In the genomic region with DNA sequence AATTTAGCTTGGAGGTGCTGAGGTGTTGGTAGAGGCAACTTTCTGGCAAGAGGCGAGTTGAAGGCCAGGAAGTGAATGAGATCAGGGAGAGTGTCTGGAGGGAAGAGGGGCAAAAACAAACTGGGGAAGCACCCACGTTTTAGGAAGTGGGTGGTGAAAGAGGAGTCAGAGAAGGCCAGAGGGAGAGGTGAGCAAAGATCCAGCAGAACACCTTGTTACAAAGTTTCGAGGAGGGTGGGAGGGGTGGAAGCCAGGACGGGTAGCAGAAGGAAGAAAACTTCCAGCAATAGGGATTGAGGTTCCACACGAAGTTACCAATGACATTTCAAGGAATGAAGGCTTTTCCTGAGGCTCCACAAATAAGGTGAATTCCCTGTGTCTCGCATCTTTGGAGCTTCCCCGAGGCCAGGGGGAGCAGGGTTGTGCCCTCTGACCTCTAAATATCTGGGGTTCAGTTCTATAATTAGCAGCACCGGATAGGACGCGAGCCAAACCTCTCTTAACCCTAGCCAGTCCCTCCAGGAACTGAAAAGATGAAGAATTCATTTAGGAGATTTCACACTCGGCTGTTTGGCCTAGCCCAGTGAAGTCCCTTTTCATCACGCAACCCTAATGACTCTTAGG, we compare ENCODE assay signal across 8 cellular contexts. TPM values are rescaled to one million over a fixed set of nuclear protein-coding genes. Genes with fewer than 3 reads are reported as not detected.
DNase-seq lines count a peak whose midpoint lies in the region; ATAC-seq and TF ChIP-seq lines count a peak whose summit lies in the region.

No MANE protein-coding gene starts in this region.

- H3K27ac ChIP-seq in suprapubic skin, result peak overlapping the region; percentile 52

- peak overlapping the region; percentile 92 for H3K27ac Mint-ChIP-seq in activated CD8-positive, alpha-beta memory T cell treated with anti-CD3 and anti-CD28 coated beads, Interleukin-2, amount 10 ng/mL, durations not matched to agents 7 days and 5 days
- H3K27ac Mint-ChIP-seq in WTC11, result peak overlapping the region; percentile 49; the same call in 1 of the 2 replicates

- no peak for TF ChIP-seq POLR2A in suprapubic skin (IDR thresholded peaks at IDR 0.05)

- H3K9ac ChIP-seq in iPS-15b (ENCODE audit: low read depth, low read length), result no peak overlapping the region

- 11% methylated on average over 12 of the region's 12 CpGs for WGBS in suprapubic skin

- H3K9me3 ChIP-seq in iPS-15b (ENCODE audit: control insufficient read depth, insufficient read depth, low read length), result no peaks in the 10 kb centered on the region
- H3K9me3 ChIP-seq in suprapubic skin, result no peaks in the 10 kb centered on the region

- POLR2A ChIA-PET in WTC11 (lab: Charles Lee), result interaction anchor here (1.2 to 2.8 kb wide), 3 partner anchors 10 to 323 kb away, joined by 3 to 20 read pairs (median 12); partner anchors contain the start of gene ATP5IF1

- H3K27me3 ChIP-seq in iPS-15b (ENCODE audit: control insufficient read depth, insufficient read depth, low read length) (no peaks in the 10 kb centered on the region), suprapubic skin (no peaks in the 10 kb centered on the region)

- H3K4me1 ChIP-seq in iPS-15b (ENCODE audit: control insufficient read depth, insufficient read depth, low read length) (peaks cover 16% of the 10 kb centered on the region), suprapubic skin (peaks cover 22% of the 10 kb centered on the region)

- peaks cover 3% of the 10 kb centered on the region for H3K36me3 Mint-ChIP-seq in activated CD8-positive, alpha-beta memory T cell treated with anti-CD3 and anti-CD28 coated beads, Interleukin-2, amount 10 ng/mL, durations not matched to agents 7 days and 5 days
- H3K36me3 Mint-ChIP-seq in WTC11, result peaks cover 3% of the 10 kb centered on the region; the same call in 1 of the 2 replicates

- peaks cover 53% of the 10 kb centered on the region for H3K4me1 Mint-ChIP-seq in activated CD8-positive, alpha-beta memory T cell treated with anti-CD3 and anti-CD28 coated beads, Interleukin-2, amount 10 ng/mL, durations not matched to agents 7 days and 5 days
- peaks cover 32% of the 10 kb centered on the region for H3K4me1 Mint-ChIP-seq in WTC11

- H3K9me3 Mint-ChIP-seq in activated CD8-positive, alpha-beta memory T cell treated with anti-CD3 and anti-CD28 coated beads, Interleukin-2, amount 10 ng/mL, durations not matched to agents 7 days and 5 days (ENCODE audit: low read depth), result no peaks in the 10 kb centered on the region
- H3K9me3 Mint-ChIP-seq in WTC11, result no peaks in the 10 kb centered on the region

- DNase-seq in activated CD8-positive, alpha-beta memory T cell treated with anti-CD3 and anti-CD28 coated beads, Interleukin-2, amount 10 ng/mL, durations not matched to agents 7 days and 5 days, result no peak
- no peak for DNase-seq in activated CD8-positive, alpha-beta memory T cell treated with anti-CD3 and anti-CD28 coated beads, Interleukin-2, amount 50 U/mL, for 4 hours
- DNase-seq in WTC11 (ENCODE audit: low spot score) (no peak), suprapubic skin (ENCODE audit: low spot score in 2 of 2) (no peak), NCI-H774 (lab: John Stamatoyannopoulos, UW) (no peak), activated gamma-delta T cell (lab: John Stamatoyannopoulos, UW) (no peak)

- no peaks in the 10 kb centered on the region for H3K27me3 Mint-ChIP-seq in activated CD8-positive, alpha-beta memory T cell treated with anti-CD3 and anti-CD28 coated beads, Interleukin-2, amount 10 ng/mL, durations not matched to agents 7 days and 5 days
- no peaks in the 10 kb centered on the region; the same call in 1 of the 2 replicates for H3K27me3 Mint-ChIP-seq in WTC11 (ENCODE audit: low read depth)

- H3K36me3 ChIP-seq in iPS-15b (ENCODE audit: control insufficient read depth, insufficient read depth, low read length) (no peaks in the 10 kb centered on the region), suprapubic skin (no peaks in the 10 kb centered on the region)

- CTCF ChIA-PET in activated CD8-positive, alpha-beta memory T cell treated with anti-CD3 and anti-CD28 coated beads, Interleukin-2, amount 10 ng/mL, durations not matched to agents 7 days and 5 days (lab: Charles Lee), result interaction anchor here (1.4 to 6.2 kb wide), 3 partner anchors 11 to 101 kb away, joined by 3 to 74 read pairs (median 5); no protein-coding TSS in a partner anchor
- CTCF ChIA-PET in WTC11 (lab: Charles Lee), result interaction anchor here (1.7 to 8.0 kb wide), 2 partner anchors 9 to 101 kb away, joined by 6 to 79 read pairs; no protein-coding TSS in a partner anchor

- no peak for ATAC-seq in activated CD8-positive, alpha-beta memory T cell treated with anti-CD3 and anti-CD28 coated beads, Interleukin-2, amount 10 ng/mL, durations not matched to agents 7 days and 5 days
- ATAC-seq in WTC11 (no peak), HG02623 (IDR thresholded peaks at IDR 0.05; ENCODE audit: unreplicated experiment) (no peak)

- no peak for TF ChIP-seq CTCF in WTC11 (IDR thresholded peaks at IDR 0.05)
- no peak for TF ChIP-seq CTCF in suprapubic skin (IDR thresholded peaks at IDR 0.05)

- no peak for TF ChIP-seq EP300 in suprapubic skin (IDR thresholded peaks at IDR 0.05)

- H3K4me3 Mint-ChIP-seq in activated CD8-positive, alpha-beta memory T cell treated with anti-CD3 and anti-CD28 coated beads, Interleukin-2, amount 10 ng/mL, durations not matched to agents 7 days and 5 days, result peak overlapping the region; percentile 73
- peak overlapping the region; percentile 79 for H3K4me3 Mint-ChIP-seq in WTC11

- H3K4me3 ChIP-seq in iPS-15b (ENCODE audit: low read depth, low read length) (peak overlapping the region; percentile 47), suprapubic skin (peak overlapping the region; percentile 90)

TF ChIP-seq in WTC11, 78 proteins besides CTCF, POLR2A, EP300 and RAD21:
- no peak for TF ChIP-seq ZBTB21 (CRISPR knock-in tag; IDR thresholded peaks at IDR 0.05; ENCODE audit: borderline replicate concordance)
TF ChIP-seq in WTC11: peak in this region for 0.

RNA-seq across cellular contexts. Expression of gene SESN2, which starts 0.6 kb away (rescaled TPM):
- 10 to 100 TPM; 14.2 to 21.5 TPM for total RNA-seq in activated CD8-positive, alpha-beta memory T cell treated with anti-CD3 and anti-CD28 coated beads, Interleukin-2, amount 10 ng/mL, durations not matched to agents 7 days and 5 days
- 22.3 to 38.1 TPM (median 23.3 TPM) in 3 replicates for total RNA-seq in WTC11 (2021)
- total RNA-seq in suprapubic skin, result 10 to 100 TPM in 1 of 4 donors, 1 to 10 TPM in 3; 7.4 to 12.1 (median 7.5) TPM

RNA-seq across cellular contexts. Expression of gene ATP5IF1, which starts 22.8 kb away (rescaled TPM):
- total RNA-seq in activated CD8-positive, alpha-beta memory T cell treated with anti-CD3 and anti-CD28 coated beads, Interleukin-2, amount 10 ng/mL, durations not matched to agents 7 days and 5 days, result 100 to 1,000 TPM; 175 to 182 TPM
- total RNA-seq in WTC11 (2021) (201 to 245 TPM (median 228 TPM) in 3 replicates), suprapubic skin (100 to 1,000 TPM; 195 to 277 (median 229) TPM)

RNA-seq across cellular contexts. Expression of gene DNAJC8, which starts 25.9 kb away (rescaled TPM):
- total RNA-seq in activated CD8-positive, alpha-beta memory T cell treated with anti-CD3 and anti-CD28 coated beads, Interleukin-2, amount 10 ng/mL, durations not matched to agents 7 days and 5 days, result 100 to 1,000 TPM; 103 to 114 TPM
- total RNA-seq in WTC11 (2021), result 108 to 112 TPM (median 110 TPM) in 3 replicates
- 10 to 100 TPM; 28.2 to 39.0 (median 31.7) TPM for total RNA-seq in suprapubic skin
